In genomic region chr9:37639109-37639748, GRCh38 we compare ENCODE assay signal across 1 cellular context.
TF ChIP-seq lines count a peak whose summit lies in the region.

No MANE protein-coding gene starts in this region.

TF ChIP-seq in HEK293, 187 proteins besides CTCF, POLR2A, EP300 and RAD21 (continued from another document):
- TF ChIP-seq ZBTB10 (tag by site-specific recombination; IDR thresholded peaks at IDR 0.05) (no peak), ZNF184 (tag by site-specific recombination; IDR thresholded peaks at IDR 0.05) (no peak), ZNF558 (tag by site-specific recombination; IDR thresholded peaks at IDR 0.05) (0 out of 2 replicates have a peak, but pooled peaks have one; percentile 26), ZNF629 (tag by site-specific recombination; IDR thresholded peaks at IDR 0.05) (peak; percentile 81), ZNF362 (tag by site-specific recombination; IDR thresholded peaks at IDR 0.05) (peak; percentile 72), ZNF202 (tag by site-specific recombination; IDR thresholded peaks at IDR 0.05; ENCODE audit: borderline replicate concordance) (no peak)
